In the genomic region with DNA sequence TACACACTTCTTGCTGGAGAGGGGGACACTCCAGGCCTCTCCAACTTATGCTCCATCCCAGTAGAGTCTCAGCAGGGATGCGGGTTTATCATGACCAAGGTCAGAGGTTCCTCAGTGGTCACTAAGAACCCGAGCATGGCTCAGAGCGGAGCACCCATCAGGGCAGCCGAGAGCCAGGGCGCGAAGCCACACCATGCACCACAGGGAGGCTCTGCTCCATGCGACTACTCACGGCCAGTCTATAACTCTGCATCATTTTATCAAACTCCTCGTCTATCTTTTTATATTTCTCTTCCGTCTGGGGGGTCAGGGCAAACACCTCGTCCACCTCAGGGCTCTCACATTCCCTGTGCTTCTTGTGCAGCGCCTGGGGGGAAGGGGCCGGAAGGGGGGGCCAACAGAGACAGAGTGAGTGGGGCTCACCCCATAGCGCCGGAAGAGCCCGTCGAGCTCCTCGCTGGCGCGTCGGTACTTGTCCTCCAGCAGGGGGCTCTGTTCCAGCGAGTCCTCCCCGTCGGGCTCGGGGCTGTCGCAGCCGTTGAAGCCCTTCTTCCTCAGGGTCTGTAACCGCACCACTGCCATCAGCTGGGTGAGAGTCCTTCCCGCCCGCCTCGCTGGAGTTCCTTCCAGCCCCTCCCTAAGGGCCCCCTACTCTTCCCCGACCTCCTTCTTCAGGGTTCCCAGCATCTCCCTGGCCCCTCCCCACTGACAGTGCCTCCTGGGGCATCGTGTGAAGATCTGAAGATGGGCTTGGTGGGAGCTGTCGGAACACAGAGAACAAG, we compare ENCODE assay signal across 8 cellular contexts. TPM values are rescaled to one million over a fixed set of nuclear protein-coding genes. Genes with fewer than 3 reads are reported as not detected.
DNase-seq lines count a peak whose midpoint lies in the region; ATAC-seq, FAIRE-seq and TF ChIP-seq lines count a peak whose summit lies in the region.

No MANE protein-coding gene starts in this region.

- H3K27ac Mint-ChIP-seq in activated CD8-positive, alpha-beta memory T cell treated with anti-CD3 and anti-CD28 coated beads, Interleukin-2, amount 10 ng/mL, durations not matched to agents 7 days and 5 days = peak overlapping the region; percentile 72
- H3K27ac Mint-ChIP-seq in endothelial cell (ENCODE audit: unreplicated experiment) (no peak overlapping the region), nephron progenitor cell (no peak overlapping the region)

- peak; percentile 93 for FAIRE-seq in GM18507 (lab: Jason Lieb, UNC)

- H3K4me3 Mint-ChIP-seq in activated CD8-positive, alpha-beta memory T cell treated with anti-CD3 and anti-CD28 coated beads, Interleukin-2, amount 10 ng/mL, durations not matched to agents 7 days and 5 days = peak overlapping the region; percentile 42
- H3K4me3 Mint-ChIP-seq in endothelial cell (ENCODE audit: unreplicated experiment) (peak overlapping the region; percentile 74), nephron progenitor cell (no peak overlapping the region)

- no peaks in the 10 kb centered on the region for H3K9me3 Mint-ChIP-seq in activated CD8-positive, alpha-beta memory T cell treated with anti-CD3 and anti-CD28 coated beads, Interleukin-2, amount 10 ng/mL, durations not matched to agents 7 days and 5 days (ENCODE audit: low read depth)
- H3K9me3 Mint-ChIP-seq in endothelial cell (ENCODE audit: unreplicated experiment) = no peaks in the 10 kb centered on the region
- H3K9me3 Mint-ChIP-seq in nephron progenitor cell = no peaks in the 10 kb centered on the region

- peak overlapping the region; percentile 72 for H3K27ac ChIP-seq in substantia nigra (ENCODE audit: low read depth, low read length, poor library complexity, severe bottlenecking)

- H3K4me1 Mint-ChIP-seq in activated CD8-positive, alpha-beta memory T cell treated with anti-CD3 and anti-CD28 coated beads, Interleukin-2, amount 10 ng/mL, durations not matched to agents 7 days and 5 days = peaks cover 71% of the 10 kb centered on the region
- H3K4me1 Mint-ChIP-seq in endothelial cell (ENCODE audit: unreplicated experiment) = peaks cover 11% of the 10 kb centered on the region
- peaks cover 15% of the 10 kb centered on the region for H3K4me1 Mint-ChIP-seq in nephron progenitor cell

- TF ChIP-seq CTCF in endothelial cell (IDR thresholded peaks at IDR 0.05; ENCODE audit: unreplicated experiment) (peak; percentile 74), nephron progenitor cell (IDR thresholded peaks at IDR 0.05) (peak; percentile 65)

- CTCF ChIA-PET in activated CD8-positive, alpha-beta memory T cell treated with anti-CD3 and anti-CD28 coated beads, Interleukin-2, amount 10 ng/mL, durations not matched to agents 7 days and 5 days (lab: Charles Lee) = interaction anchor here (0.6 to 17.1 kb wide), 55 partner anchors 10 to 895 kb away, joined by 3 to 372 read pairs (median 6); partner anchors contain the start of genes GPATCH4, IQGAP3, MEF2D and NAXE

- peak; percentile 78 for DNase-seq in GM18507 (ENCODE audit: extremely low spot score, insufficient read length, low read depth)
- DNase-seq in NCI-H1048 (lab: John Stamatoyannopoulos, UW) = peak; percentile 16
- DNase-seq in activated CD8-positive, alpha-beta memory T cell treated with anti-CD3 and anti-CD28 coated beads, Interleukin-2, amount 10 ng/mL, durations not matched to agents 7 days and 5 days = peak; percentile 88
- DNase-seq in endothelial cell (ENCODE audit: low spot score) = peak; percentile 86
- peak; percentile 78 for DNase-seq in nephron progenitor cell
- peak in 36 of 49 donors; percentile 11 to 71 (median 38) for DNase-seq in substantia nigra (lab: John Stamatoyannopoulos, UW)
- no peak for DNase-seq in GF-D8 (lab: John Stamatoyannopoulos, UW)

- no peaks in the 10 kb centered on the region for H3K27me3 Mint-ChIP-seq in activated CD8-positive, alpha-beta memory T cell treated with anti-CD3 and anti-CD28 coated beads, Interleukin-2, amount 10 ng/mL, durations not matched to agents 7 days and 5 days
- H3K27me3 Mint-ChIP-seq in endothelial cell (ENCODE audit: unreplicated experiment) (peaks cover 9% of the 10 kb centered on the region), nephron progenitor cell (ENCODE audit: low read depth, poor library complexity) (peaks cover 14% of the 10 kb centered on the region)

- ATAC-seq in activated CD8-positive, alpha-beta memory T cell treated with anti-CD3 and anti-CD28 coated beads, Interleukin-2, amount 10 ng/mL, durations not matched to agents 7 days and 5 days = peak; percentile 89
- no peak for ATAC-seq in GM18867 (IDR thresholded peaks at IDR 0.05; ENCODE audit: unreplicated experiment)

- peaks cover 60% of the 10 kb centered on the region for H3K36me3 Mint-ChIP-seq in activated CD8-positive, alpha-beta memory T cell treated with anti-CD3 and anti-CD28 coated beads, Interleukin-2, amount 10 ng/mL, durations not matched to agents 7 days and 5 days
- H3K36me3 Mint-ChIP-seq in endothelial cell (ENCODE audit: low read depth, unreplicated experiment) = peaks cover 55% of the 10 kb centered on the region
- H3K36me3 Mint-ChIP-seq in nephron progenitor cell (ENCODE audit: low read depth) = peaks cover 31% of the 10 kb centered on the region

RNA-seq across cellular contexts. Expression of gene MEF2D, which starts 20.0 kb away (rescaled TPM):
- 10 to 100 TPM; 57.1 to 63.1 TPM for total RNA-seq in activated CD8-positive, alpha-beta memory T cell treated with anti-CD3 and anti-CD28 coated beads, Interleukin-2, amount 10 ng/mL, durations not matched to agents 7 days and 5 days
- 45.2 TPM for total RNA-seq in endothelial cell (ENCODE audit: unreplicated experiment)
